ENCODE assay signal across 26 cellular contexts in genomic region chr17:29968271-29968670, GRCh38. TPM values are rescaled to one million over a fixed set of nuclear protein-coding genes. Genes with fewer than 3 reads are reported as not detected.
"Had no signal": no experiment of that assay in that cellular context is flagged by ENCODE, and none has a peak within 500 bp of the region (broad histone marks: within the 10 kb centered on the region; RNA-seq: fewer than 3 reads in every experiment).

No MANE protein-coding gene starts in this region.

- H3K4me2 ChIP-seq: PC-9 had no signal

- FAIRE-seq: HepG2 had no signal

- H3K4me3 Mint-ChIP-seq: IgD-negative memory B cell had no signal

- H3K27me3 Mint-ChIP-seq: IgD-negative memory B cell had no signal

- ATAC-seq: HepG2, Right ventricle myocardium inferior had no signal

- H3K36me3 ChIP-seq: Peyer's patch, SJCRH30 had no signal

- H3K4me3 ChIP-seq: PC-9, Peyer's patch, SJCRH30, SK-N-MC had no signal

- H3K9me3 ChIP-seq: Peyer's patch, SJCRH30 had no signal

- H3K27me3 ChIP-seq: Peyer's patch, SJCRH30 had no signal

- H3K4me1 Mint-ChIP-seq: IgD-negative memory B cell had no signal

- H3K4me1 ChIP-seq: SJCRH30 had no signal

- H2AFZ ChIP-seq: PC-9 had no signal

- DNase-seq: KBM-7, MV-4-11, NCI-H1048, NCI-H1105, NCI-H1417, NCI-H1436 treated with DMSO at 0.1 percent for 48 hours, NCI-H187, NCI-H2029, NCI-H2081 treated with DMSO at 0.1 percent for 48 hours, NCI-H2171, NCI-H226, NCI-H446, NCI-H510A, NCI-H524 treated with DMSO at 0.1 percent for 48 hours, NCI-H69, NCI-H774, OCI-M1, PC-9, Peyer's patch, SHP77 treated with DMSO at 0.1 percent for 48 hours, SJCRH30 had no signal

- H3K27ac Mint-ChIP-seq: IgD-negative memory B cell had no signal

- H3K36me3 Mint-ChIP-seq: IgD-negative memory B cell had no signal

- H3K27ac ChIP-seq: PC-9, Peyer's patch, SJCRH30, SK-N-MC had no signal

RNA-seq across cellular contexts. Expression of gene EFCAB5, which starts 26.8 kb away (rescaled TPM):
- total RNA-seq: HepG2, Right ventricle myocardium inferior, RPMI7951, SJCRH30 had no signal
